ENCODE assay signal across 13 cellular contexts in genomic region chr1:8021676-8022266, GRCh38. TPM values are rescaled to one million over a fixed set of nuclear protein-coding genes. Genes with fewer than 3 reads are reported as not detected.
DNase-seq lines count a peak whose midpoint lies in the region; ATAC-seq, FAIRE-seq and TF ChIP-seq lines count a peak whose summit lies in the region.
"Had no signal": no experiment of that assay in that cellular context is flagged by ENCODE, and none has a peak within 500 bp of the region (broad histone marks: within the 10 kb centered on the region; RNA-seq: fewer than 3 reads in every experiment).

No MANE protein-coding gene starts in this region.

- H3K36me3 ChIP-seq in hepatocyte (replicated peaks; ENCODE audit: insufficient read depth, low read depth), result no peaks in the 10 kb centered on the region
- peaks cover 0 to 9% of the 10 kb centered on the region in 2 donors for H3K36me3 ChIP-seq in gastrocnemius medialis
- H3K36me3 ChIP-seq in mucosa of descending colon (ENCODE audit: low read depth), result no peaks in the 10 kb centered on the region

- peak overlapping the region; percentile 93 for H3K27ac Mint-ChIP-seq in MCF 10A (ENCODE audit: low read depth, unreplicated experiment)

- CTCF ChIA-PET in MCF 10A (lab: Yijun Ruan, JAX), result no interaction called here

- ATAC-seq in gastrocnemius medialis (no peak), mucosa of descending colon (no peak), GM21619 (IDR thresholded peaks at IDR 0.05; ENCODE audit: unreplicated experiment) (no peak)
- ATAC-seq: sciatic nerve had no signal

- 68% methylated on average over 6 of the region's 6 CpGs for WGBS in hepatocyte (ENCODE audit: low lambda C conversion rate, missing lambda C conversion rate)

- H3K27ac ChIP-seq in hepatocyte (peak overlapping the region; percentile 97), gastrocnemius medialis (peak overlapping the region; percentile 24 to 94 (median 85))

- no peak overlapping the region for H3K4me3 ChIP-seq in hepatocyte
- H3K4me3 ChIP-seq in gastrocnemius medialis, result peak overlapping the region in 2 of 4 donors; percentile 85 to 96
- H3K4me3 ChIP-seq in mucosa of descending colon, result no peak overlapping the region

- no peaks in the 10 kb centered on the region for H3K9me2 ChIP-seq in hepatocyte (replicated peaks; ENCODE audit: insufficient read depth)

- H3K27me3 ChIP-seq in hepatocyte (no peaks in the 10 kb centered on the region), gastrocnemius medialis (no peaks in the 10 kb centered on the region)

- TF ChIP-seq CTCF in MCF 10A (IDR thresholded peaks at IDR 0.05; ENCODE audit: unreplicated experiment), result no peak
- TF ChIP-seq CTCF in hepatocyte (IDR thresholded peaks at IDR 0.05; ENCODE audit: poor library complexity), result no peak
- no peak for TF ChIP-seq CTCF in gastrocnemius medialis (IDR thresholded peaks at IDR 0.05 in 4 of 5, conservative IDR thresholded peaks at IDR 0.05 in 1 of 5)
- no peak for TF ChIP-seq CTCF in mucosa of descending colon (IDR thresholded peaks at IDR 0.05)

- H3K27me3 Mint-ChIP-seq in MCF 10A (ENCODE audit: insufficient read depth, unreplicated experiment), result no peaks in the 10 kb centered on the region

- H3K4me3 Mint-ChIP-seq in MCF 10A (ENCODE audit: unreplicated experiment), result peak overlapping the region; percentile 88

- peaks cover 92% of the 10 kb centered on the region for H3K79me2 ChIP-seq in hepatocyte

- peak; percentile 70 for FAIRE-seq in H54 (lab: Jason Lieb, UNC)

- H3K9me3 ChIP-seq in hepatocyte (ENCODE audit: low read depth) (no peaks in the 10 kb centered on the region), gastrocnemius medialis (no peaks in the 10 kb centered on the region), mucosa of descending colon (no peaks in the 10 kb centered on the region)

- H3K9me3 Mint-ChIP-seq in MCF 10A (ENCODE audit: unreplicated experiment), result no peaks in the 10 kb centered on the region

- H3K4me2 ChIP-seq in hepatocyte, result peak overlapping the region; percentile 71

- H2AFZ ChIP-seq in hepatocyte, result no peak overlapping the region

- H3K36me3 Mint-ChIP-seq in MCF 10A (ENCODE audit: insufficient read depth, unreplicated experiment), result peaks cover 97% of the 10 kb centered on the region

- H3K4me1 ChIP-seq in hepatocyte (ENCODE audit: insufficient read depth) (peaks cover 43% of the 10 kb centered on the region), gastrocnemius medialis (peaks cover 73 to 78% of the 10 kb centered on the region in 2 donors), mucosa of descending colon (ENCODE audit: low read depth) (peaks cover 3% of the 10 kb centered on the region)

- no peak for DNase-seq in H54 (ENCODE audit: insufficient read length, low spot score)
- DNase-seq in MCF 10A (ENCODE audit: unreplicated experiment), result no peak
- no peak for DNase-seq in hepatocyte (ENCODE audit: low spot score)
- no peak for DNase-seq in gastrocnemius medialis
- DNase-seq in mucosa of descending colon, result no peak
- DNase-seq in AG08396 (ENCODE audit: low spot score), result no peak
- DNase-seq in NCI-H187 treated with DMSO at 0.1 percent for 48 hours (lab: John Stamatoyannopoulos, UW), result no peak
- DNase-seq: activated CD8-positive, alpha-beta memory T cell treated with anti-CD3 and anti-CD28 coated beads for 24 hours; activated naive CD4-positive, alpha-beta T cell treated with anti-CD3 and anti-CD28 coated beads, Interleukin-2, amount 50 U/mL, for 16 hours; AML-193; NCI-H226 had no signal

- in situ Hi-C loops in gastrocnemius medialis (cut with MboI; ENCODE audit: low sequenced_read_pairs in 4 of 4), result loop anchor here in 1 of 4 donors (5.0 kb wide), 1 partner anchor 39 kb away; no protein-coding TSS in a partner anchor

- no TSS peak for BruUV-seq in MCF 10A (replicated peaks; lab: Mats Ljungman, UMichigan)

- H3K4me1 Mint-ChIP-seq in MCF 10A (ENCODE audit: insufficient read depth, unreplicated experiment), result peaks cover 52% of the 10 kb centered on the region

- TF ChIP-seq POLR2A in H54 (IDR thresholded peaks at IDR 0.05; ENCODE audit: low read depth, low read length) (no peak), gastrocnemius medialis (IDR thresholded peaks at IDR 0.05) (no peak)

- H4K20me1 ChIP-seq in hepatocyte (ENCODE audit: insufficient read depth, poor library complexity, severe bottlenecking), result peaks cover 63% of the 10 kb centered on the region

- intact Hi-C loops in MCF 10A (cut with micrococcal nuclease), result no loop called here
- intact Hi-C loops in gastrocnemius medialis (cut with DNase I; ENCODE audit: low total_unique reads), result no loop called here
- intact Hi-C loops in mucosa of descending colon (cut with DNase I, micrococcal nuclease), result loop anchor here in 1 of 2 donors (10.0 kb wide), 1 partner anchor 113 kb away; no protein-coding TSS in a partner anchor

- POLR2A ChIA-PET in MCF 10A (lab: Yijun Ruan, JAX), result interaction anchor here (0.6 to 8.5 kb wide), 7 partner anchors 17 to 356 kb away, joined by 3 to 206 read pairs (median 12); partner anchors contain the start of gene PARK7

RNA-seq across cellular contexts. Expression of gene ERRFI1, which starts 4.3 kb away (rescaled TPM):
- total RNA-seq in MCF 10A (2022) (86.4 and 111 TPM in 2 replicates), hepatocyte (154 and 163 TPM in 2 replicates), gastrocnemius medialis (100 to 1,000 TPM; 184 to 644 (median 448) TPM), mucosa of descending colon (10 to 100 TPM; 48.5 to 84.0 (median 50.2) TPM)
- 123 and 139 TPM in 2 replicates for polyA plus RNA-seq in hepatocyte
